ENCODE assay signal across 10 cellular contexts in the genomic region with DNA sequence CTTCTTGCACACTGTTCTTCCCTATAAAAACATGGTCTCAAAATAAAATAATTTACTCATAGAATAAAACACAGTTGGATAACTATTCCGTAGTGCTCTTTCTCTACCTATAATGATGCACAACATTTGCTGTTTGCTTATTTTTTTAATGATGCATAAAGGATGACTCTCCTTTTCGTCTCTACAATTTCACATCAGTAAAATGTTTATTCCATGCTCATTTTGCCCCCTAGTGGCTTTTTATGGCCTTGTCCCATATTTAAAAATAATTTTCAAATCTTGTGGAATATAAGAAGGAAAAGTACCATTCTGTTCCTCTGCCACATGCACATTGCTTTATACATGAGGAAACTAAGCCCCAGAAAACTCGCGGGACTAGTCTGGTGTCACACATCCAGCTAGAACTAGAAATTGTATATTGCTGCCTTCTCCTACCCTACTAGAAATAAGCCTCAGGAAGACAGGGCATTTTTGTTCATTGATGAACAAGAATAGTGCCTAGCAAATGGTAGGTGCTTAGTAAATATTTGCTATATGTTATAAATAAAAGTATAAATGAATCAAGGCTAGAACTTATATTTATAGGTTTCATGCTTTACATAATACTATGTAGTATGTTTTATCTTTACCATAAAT. TPM values are rescaled to one million over a fixed set of nuclear protein-coding genes. Genes with fewer than 3 reads are reported as not detected.
A peak's percentile ranks its signal among the peaks of the same experiment; 100 is the strongest.
DNase-seq lines count a peak whose midpoint lies in the region; ATAC-seq and TF ChIP-seq lines count a peak whose summit lies in the region.
"Had no signal": no experiment of that assay in that cellular context is flagged by ENCODE, and none has a peak within 500 bp of the region (broad histone marks: within the 10 kb centered on the region; RNA-seq: fewer than 3 reads in every experiment).

No MANE protein-coding gene starts in this region.

- H2BK12ac ChIP-seq in mesenchymal stem cell (ENCODE audit: low read length in 2 of 2) = no peak overlapping the region

- no peak overlapping the region for H3K4me2 ChIP-seq in mesenchymal stem cell (ENCODE audit: low read length, poor library complexity, severe bottlenecking)
- H3K4me2 ChIP-seq: BLaER1 had no signal

- H3K36me3 Mint-ChIP-seq in brain = no peaks in the 10 kb centered on the region
- H3K36me3 Mint-ChIP-seq in activated CD4-positive, alpha-beta memory T cell treated with anti-CD3 and anti-CD28 coated beads for 36 hours = no peaks in the 10 kb centered on the region

- no peak overlapping the region for H2BK15ac ChIP-seq in mesenchymal stem cell (ENCODE audit: low read depth, poor library complexity, severe bottlenecking)

- H3K36me3 ChIP-seq in mesenchymal stem cell (ENCODE audit: control insufficient read depth in 1 of 2, insufficient read depth in 2 of 2, low read depth in 1 of 2, low read length in 2 of 2) = no peaks in the 10 kb centered on the region
- H3K36me3 ChIP-seq: BLaER1 had no signal

- no peaks in the 10 kb centered on the region for H3K9me3 ChIP-seq in mesenchymal stem cell (ENCODE audit: control insufficient read depth, low read length)
- H3K9me3 ChIP-seq: BLaER1 had no signal

- no peak overlapping the region for H2AK5ac ChIP-seq in mesenchymal stem cell (ENCODE audit: low read length, severe bottlenecking)

- H3K27me3 Mint-ChIP-seq in brain = peaks cover 3% of the 10 kb centered on the region
- no peaks in the 10 kb centered on the region for H3K27me3 Mint-ChIP-seq in activated CD4-positive, alpha-beta memory T cell treated with anti-CD3 and anti-CD28 coated beads for 36 hours

- H3K79me1 ChIP-seq in mesenchymal stem cell (replicated peaks; ENCODE audit: low read length, poor library complexity, severe bottlenecking) = no peaks in the 10 kb centered on the region

- no peak overlapping the region for H3K14ac ChIP-seq in mesenchymal stem cell (ENCODE audit: low read length in 2 of 2)

- H3K23ac ChIP-seq in mesenchymal stem cell (ENCODE audit: low read length in 2 of 2) = no peak overlapping the region

- H3K4me3 Mint-ChIP-seq in brain = no peak overlapping the region
- H3K4me3 Mint-ChIP-seq in activated CD4-positive, alpha-beta memory T cell treated with anti-CD3 and anti-CD28 coated beads for 36 hours = no peak overlapping the region
- H3K4me3 Mint-ChIP-seq: T-helper 1 cell treated with Interleukin-12 subunit alpha and Interleukin-12 subunit beta and Interleukin-4 antibody, amounts not matched to agents 30 μg/mL and 1 μg/mL, for 36 hours had no signal

- H3K27ac ChIP-seq in mesenchymal stem cell (ENCODE audit: low read length, poor library complexity, severe bottlenecking) = no peak overlapping the region
- H3K27ac ChIP-seq: BLaER1 had no signal

- H4K91ac ChIP-seq in mesenchymal stem cell (ENCODE audit: low read length) = no peak overlapping the region

- intact Hi-C loops in activated CD4-positive, alpha-beta memory T cell treated with anti-CD3 and anti-CD28 coated beads for 36 hours (cut with micrococcal nuclease) = loop anchor here (10.0 kb wide), 1 partner anchor 999 kb away; no protein-coding TSS in a partner anchor

- POLR2A ChIA-PET in activated CD4-positive, alpha-beta memory T cell treated with anti-CD3 and anti-CD28 coated beads for 36 hours (lab: Charles Lee) = no interaction called here

- H2BK120ac ChIP-seq in mesenchymal stem cell (ENCODE audit: low read depth, low read length) = no peak overlapping the region

- H3K27me3 ChIP-seq in mesenchymal stem cell (ENCODE audit: control insufficient read depth in 1 of 2, insufficient read depth in 1 of 2, low read length in 2 of 2) = no peaks in the 10 kb centered on the region
- H3K27me3 ChIP-seq: BLaER1 had no signal

- CTCF ChIA-PET in activated CD4-positive, alpha-beta memory T cell treated with anti-CD3 and anti-CD28 coated beads for 36 hours (lab: Charles Lee) = interaction anchor here (0.9 to 1.1 kb wide), 2 partner anchors 9 to 11 kb away, joined by 4 to 5 read pairs; no protein-coding TSS in a partner anchor

- peaks cover 13% of the 10 kb centered on the region for H3K4me1 Mint-ChIP-seq in brain
- peaks cover 30% of the 10 kb centered on the region for H3K4me1 Mint-ChIP-seq in activated CD4-positive, alpha-beta memory T cell treated with anti-CD3 and anti-CD28 coated beads for 36 hours (ENCODE audit: low read depth)

- H2AFZ ChIP-seq in mesenchymal stem cell (ENCODE audit: low read depth, low read length) = no peak overlapping the region

- H2BK5ac ChIP-seq in mesenchymal stem cell (ENCODE audit: low read depth, low read length, poor library complexity, severe bottlenecking) = no peak overlapping the region

- ATAC-seq in HG03571 (IDR thresholded peaks at IDR 0.05; ENCODE audit: unreplicated experiment) (no peak), HG03045 (IDR thresholded peaks at IDR 0.05; ENCODE audit: unreplicated experiment) (no peak)

- no peak overlapping the region for H3K18ac ChIP-seq in mesenchymal stem cell (ENCODE audit: low read depth in 1 of 2, low read length in 2 of 2)

- peaks cover 1% of the 10 kb centered on the region for H3K4me1 ChIP-seq in mesenchymal stem cell (ENCODE audit: control insufficient read depth, insufficient read depth, low read depth, low read length)

- DNase-seq in NCI-H1417 (lab: John Stamatoyannopoulos, UW) (peak in 2 of 3 experiments; percentile 40 to 42), NCI-H1417 treated with DMSO at 0.1 percent for 48 hours (lab: John Stamatoyannopoulos, UW) (no peak), NCI-H1092 treated with DMSO at 0.1 percent for 48 hours (lab: John Stamatoyannopoulos, UW) (peak; percentile 20), mesenchymal stem cell (peak; percentile 43)
- DNase-seq in activated CD4-positive, alpha-beta memory T cell treated with anti-CD3 and anti-CD28 coated beads for 36 hours = no peak

- H3K9ac ChIP-seq in mesenchymal stem cell (ENCODE audit: low read length) = no peak overlapping the region
- H3K9ac ChIP-seq: BLaER1 had no signal

- H3K4ac ChIP-seq in mesenchymal stem cell (ENCODE audit: low read depth in 1 of 2, low read length in 2 of 2) = no peak overlapping the region

- no peak overlapping the region for H3K4me3 ChIP-seq in mesenchymal stem cell (ENCODE audit: insufficient read depth in 1 of 2, low read depth in 1 of 2, low read length in 2 of 2)
- H3K4me3 ChIP-seq: BLaER1 had no signal

- 49% methylated on average over 3 of the region's 4 CpGs for WGBS in mesenchymal stem cell

- no peak overlapping the region for H3K27ac Mint-ChIP-seq in brain
- no peak overlapping the region for H3K27ac Mint-ChIP-seq in activated CD4-positive, alpha-beta memory T cell treated with anti-CD3 and anti-CD28 coated beads for 36 hours
- H3K27ac Mint-ChIP-seq: T-helper 1 cell treated with Interleukin-12 subunit alpha and Interleukin-12 subunit beta and Interleukin-4 antibody, amounts not matched to agents 30 μg/mL and 1 μg/mL, for 36 hours had no signal

- H4K8ac ChIP-seq in mesenchymal stem cell (ENCODE audit: low read length) = no peak overlapping the region

- no peaks in the 10 kb centered on the region for H3K9me3 Mint-ChIP-seq in brain
- H3K9me3 Mint-ChIP-seq in activated CD4-positive, alpha-beta memory T cell treated with anti-CD3 and anti-CD28 coated beads for 36 hours = no peaks in the 10 kb centered on the region
- H3K9me3 Mint-ChIP-seq: T-helper 1 cell treated with Interleukin-12 subunit alpha and Interleukin-12 subunit beta and Interleukin-4 antibody, amounts not matched to agents 30 μg/mL and 1 μg/mL, for 36 hours had no signal

- peak; percentile 58 to 79 for TF ChIP-seq CTCF in brain (conservative IDR thresholded peaks at IDR 0.05)

RNA-seq across cellular contexts. Expression of a gene that starts 12.7 kb away (rescaled TPM):
- 4.0 TPM for polyA plus RNA-seq in brain (ENCODE audit: insufficient read depth, low read depth, low replicate concordance)
- 0.22 TPM for polyA plus RNA-seq in mesenchymal stem cell (2013, experiment 1 of 2)
- polyA plus RNA-seq in mesenchymal stem cell (2013, experiment 2 of 2) = 0.19 TPM
- under 1 TPM; 0.24 to 0.27 TPM for total RNA-seq in activated CD4-positive, alpha-beta memory T cell treated with anti-CD3 and anti-CD28 coated beads for 36 hours

RNA-seq across cellular contexts. Expression of a gene that starts 12.9 kb away (rescaled TPM):
- polyA plus RNA-seq in brain (ENCODE audit: insufficient read depth, low read depth, low replicate concordance) = 27.0 TPM
- polyA plus RNA-seq in mesenchymal stem cell (2013, experiment 1 of 2) = 78.3 TPM
- 83.7 TPM for polyA plus RNA-seq in mesenchymal stem cell (2013, experiment 2 of 2)
- 10 to 100 TPM; 41.4 to 42.1 TPM for total RNA-seq in activated CD4-positive, alpha-beta memory T cell treated with anti-CD3 and anti-CD28 coated beads for 36 hours

Comparison
In these comparisons a context has a peak if more than half of its experiments do, and no peak if none do; other contexts are left out.
1. DNase-seq: peak in NCI-H1417 (2 of 3), NCI-H1092 treated with DMSO at 0.1 percent for 48 hours (single experiment) and mesenchymal stem cell (single experiment); none in NCI-H1417 treated with DMSO at 0.1 percent for 48 hours (single experiment) and activated CD4-positive, alpha-beta memory T cell treated with anti-CD3 and anti-CD28 coated beads for 36 hours (single experiment).